In genomic region chr7:94352854-94353253, GRCh38 we compare ENCODE assay signal across 22 cellular contexts.
"Had no signal": no experiment of that assay in that cellular context is flagged by ENCODE, and none has a peak within 500 bp of the region (broad histone marks: within the 10 kb centered on the region; RNA-seq: fewer than 3 reads in every experiment).

No MANE protein-coding gene starts in this region.

- H3K9ac ChIP-seq: parathyroid adenoma had no signal

- H3K27ac ChIP-seq: hepatocyte, left ventricle myocardium inferior, parathyroid adenoma, tibial nerve had no signal

- H3K27ac Mint-ChIP-seq: activated naive CD8-positive, alpha-beta T cell treated with anti-CD3 and anti-CD28 coated beads for 36 hours; activated T-cell treated with anti-CD3 and anti-CD28 coated beads, Interleukin-2, amount 50 U/mL, for 24 hours; activated T-helper 2 cell treated with anti-CD3 and anti-CD28 coated beads, Interferon-gamma antibody, Interleukin-2, Interleukin-4, amounts not matched to agents 10 μg/mL and 5 μg/mL and 100 μg/mL, durations not matched to agents 14 hours and 24 hours and 36 hours had no signal

- H3K4me2 ChIP-seq: hepatocyte had no signal

- H3K9me3 Mint-ChIP-seq: activated naive CD8-positive, alpha-beta T cell treated with anti-CD3 and anti-CD28 coated beads for 36 hours; activated T-cell treated with anti-CD3 and anti-CD28 coated beads, Interleukin-2, amount 50 U/mL, for 24 hours; activated T-helper 2 cell treated with anti-CD3 and anti-CD28 coated beads, Interferon-gamma antibody, Interleukin-2, Interleukin-4, amounts not matched to agents 10 μg/mL and 5 μg/mL and 100 μg/mL, durations not matched to agents 14 hours and 24 hours and 36 hours; stimulated activated naive CD8-positive, alpha-beta T cell treated with anti-CD3 and anti-CD28 coated beads, Interleukin-15, amount 100 ng/mL, for 72 hours had no signal

- H3K27me3 Mint-ChIP-seq: activated T-cell treated with anti-CD3 and anti-CD28 coated beads, Interleukin-2, amount 50 U/mL, for 24 hours; stimulated activated naive CD8-positive, alpha-beta T cell treated with anti-CD3 and anti-CD28 coated beads, Interleukin-15, amount 100 ng/mL, for 72 hours had no signal

- H3K79me2 ChIP-seq: hepatocyte, parathyroid adenoma had no signal

- H3K9me3 ChIP-seq: left ventricle myocardium inferior, tibial nerve had no signal

- H3K27me3 ChIP-seq: hepatocyte, tibial nerve had no signal

- H3K4me1 ChIP-seq: left ventricle myocardium inferior had no signal

- H3K4me3 ChIP-seq: hepatocyte, left ventricle myocardium inferior, tibial nerve had no signal

- H3K36me3 ChIP-seq: left ventricle myocardium inferior, tibial nerve had no signal

- H3K4me3 Mint-ChIP-seq: activated naive CD8-positive, alpha-beta T cell treated with anti-CD3 and anti-CD28 coated beads for 36 hours; activated T-cell treated with anti-CD3 and anti-CD28 coated beads, Interleukin-2, amount 50 U/mL, for 24 hours; stimulated activated naive CD8-positive, alpha-beta T cell treated with anti-CD3 and anti-CD28 coated beads, Interleukin-15, amount 100 ng/mL, for 72 hours had no signal

- H3K36me3 Mint-ChIP-seq: activated naive CD8-positive, alpha-beta T cell treated with anti-CD3 and anti-CD28 coated beads for 36 hours had no signal

- H2AFZ ChIP-seq: hepatocyte, parathyroid adenoma had no signal

- H3K4me1 Mint-ChIP-seq: activated naive CD8-positive, alpha-beta T cell treated with anti-CD3 and anti-CD28 coated beads for 36 hours; stimulated activated naive CD8-positive, alpha-beta T cell treated with anti-CD3 and anti-CD28 coated beads, Interleukin-15, amount 100 ng/mL, for 72 hours had no signal

- DNase-seq: activated CD8-positive, alpha-beta memory T cell treated with anti-CD3 and anti-CD28 coated beads for 24 hours; activated CD8-positive, alpha-beta memory T cell treated with anti-CD3 and anti-CD28 coated beads, Interleukin-2, amount 50 U/mL, for 4 hours; activated naive CD4-positive, alpha-beta T cell; activated naive CD8-positive, alpha-beta T cell treated with anti-CD3 and anti-CD28 coated beads for 36 hours; activated T-cell treated with anti-CD3 and anti-CD28 coated beads, Interleukin-2, amount 50 U/mL, for 24 hours; central memory CD4-positive, alpha-beta T cell; dermis blood vessel endothelial cell; effector CD8-positive, alpha-beta T cell; foreskin melanocyte; glutamatergic neuron; left ventricle myocardium inferior; mammary epithelial cell; nucleus accumbens; right cardiac atrium; stimulated activated CD4-positive, alpha-beta T cell treated with anti-CD3 and anti-CD28 coated beads, Interleukin-4, amount 100 ng/mL, for 4 hours; stimulated activated naive CD8-positive, alpha-beta T cell treated with anti-CD3 and anti-CD28 coated beads, Interleukin-15, amount 100 ng/mL, for 72 hours; T-helper 9 cell had no signal

- ATAC-seq: esophagus mucosa; right cardiac atrium; stimulated activated naive CD8-positive, alpha-beta T cell treated with anti-CD3 and anti-CD28 coated beads, Interleukin-15, amount 100 ng/mL, for 72 hours had no signal
